ENCODE assay signal across 8 cellular contexts in the genomic region with DNA sequence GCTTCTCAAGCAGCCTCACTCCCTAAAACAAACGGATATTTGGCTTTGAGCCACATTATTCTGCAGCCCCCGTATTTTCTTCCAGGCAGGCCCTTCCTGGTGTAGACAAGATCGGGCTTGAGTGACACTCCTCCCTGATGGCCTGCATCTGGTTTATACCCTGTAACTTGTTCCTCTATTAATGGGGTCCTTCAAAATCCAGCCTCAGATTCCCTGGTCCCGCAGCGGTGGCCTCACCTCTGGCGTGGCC. TPM values are rescaled to one million over a fixed set of nuclear protein-coding genes. Genes with fewer than 3 reads are reported as not detected.
DNase-seq lines count a peak whose midpoint lies in the region; ATAC-seq and TF ChIP-seq lines count a peak whose summit lies in the region.

No MANE protein-coding gene starts in this region.

- DNase-seq in RWPE2 (ENCODE audit: low spot score) (no peak), esophagus squamous epithelium (lab: John Stamatoyannopoulos, UW) (no peak), prostate gland (ENCODE audit: low spot score) (no peak), glomerular visceral epithelial cell (ENCODE audit: extremely low spot score) (no peak), GM19238 (ENCODE audit: insufficient read length, low spot score) (no peak), amygdala (lab: John Stamatoyannopoulos, UW) (no peak), hypothalamus (lab: John Stamatoyannopoulos, UW) (no peak)

- H3K9me3 ChIP-seq in RWPE2 (ENCODE audit: severe bottlenecking), result peaks cover 6% of the 10 kb centered on the region
- peaks cover 0 to 8% (median 0%) of the 10 kb centered on the region in 3 donors for H3K9me3 ChIP-seq in esophagus squamous epithelium
- H3K9me3 ChIP-seq in prostate gland, result no peaks in the 10 kb centered on the region

- no peaks in the 10 kb centered on the region for H3K4me1 ChIP-seq in RWPE2 (ENCODE audit: insufficient read depth, poor library complexity, severe bottlenecking)
- H3K4me1 ChIP-seq in esophagus squamous epithelium, result peaks cover 5 to 52% (median 19%) of the 10 kb centered on the region in 3 donors
- H3K4me1 ChIP-seq in prostate gland (replicated peaks), result peaks cover 8% of the 10 kb centered on the region

- WGBS in esophagus squamous epithelium, 2 donors, result 0% methylated on average over 5 to 6 of the region's 6 CpGs
- WGBS in prostate gland, result 5% methylated on average over 6 of the region's 6 CpGs

- no peak for TF ChIP-seq CTCF in RWPE2 (IDR thresholded peaks at IDR 0.05; ENCODE audit: poor library complexity, severe bottlenecking)
- TF ChIP-seq CTCF in esophagus squamous epithelium (IDR thresholded peaks at IDR 0.05), result peak in 1 of 6 experiments; percentile 6
- no peak for TF ChIP-seq CTCF in prostate gland (IDR thresholded peaks at IDR 0.05)

- intact Hi-C loops in esophagus squamous epithelium (cut with DNase I) (no loop called here), prostate gland (cut with DNase I) (loop anchor here (2.0 kb wide), 2 partner anchors 24 to 28 kb away; partner anchors contain the start of genes C6orf52, PAK1IP1 and TMEM14B)

- ATAC-seq in RWPE2 (ENCODE audit: low read depth), result no peak

- peak overlapping the region; percentile 76 for H3K27ac ChIP-seq in RWPE2 (ENCODE audit: poor library complexity, severe bottlenecking)
- H3K27ac ChIP-seq in esophagus squamous epithelium, result peak overlapping the region; percentile 86 to 96 (median 91)
- peak overlapping the region; percentile 80 to 91 for H3K27ac ChIP-seq in prostate gland

- H3K36me3 ChIP-seq in RWPE2 (ENCODE audit: low read depth) (peaks cover 23% of the 10 kb centered on the region), esophagus squamous epithelium (peaks cover 0 to 29% (median 0%) of the 10 kb centered on the region in 3 donors), prostate gland (no peaks in the 10 kb centered on the region)

- H3K4me3 ChIP-seq in GM08714 (ENCODE audit: low read length), result peak overlapping the region; percentile 92
- H3K4me3 ChIP-seq in RWPE2 (ENCODE audit: severe bottlenecking), result peak overlapping the region; percentile 57
- peak overlapping the region; percentile 60 to 83 (median 72) for H3K4me3 ChIP-seq in esophagus squamous epithelium
- H3K4me3 ChIP-seq in prostate gland, result peak overlapping the region; percentile 49 to 60

- TF ChIP-seq POLR2A in esophagus squamous epithelium (IDR thresholded peaks at IDR 0.05) (no peak), prostate gland (IDR thresholded peaks at IDR 0.05) (no peak)

- H3K27me3 ChIP-seq in RWPE2 (ENCODE audit: insufficient read depth, poor library complexity, severe bottlenecking) (no peaks in the 10 kb centered on the region), esophagus squamous epithelium (no peaks in the 10 kb centered on the region), prostate gland (replicated peaks; ENCODE audit: insufficient read depth) (no peaks in the 10 kb centered on the region)

RNA-seq across cellular contexts. Expression of gene TMEM14C, which starts 0.4 kb away (rescaled TPM):
- total RNA-seq in esophagus squamous epithelium (100 to 1,000 TPM in 1 of 4 donors, 10 to 100 TPM in 3; 42.8 to 125 (median 69.2) TPM), prostate gland (100 to 1,000 TPM in 1 of 2 donors, 10 to 100 TPM in 1; 99.7 to 208 TPM)

RNA-seq across cellular contexts. Expression of gene TMEM14B, which starts 25.1 kb away (rescaled TPM):
- 10 to 100 TPM; 12.7 to 64.5 (median 47.1) TPM for total RNA-seq in esophagus squamous epithelium
- total RNA-seq in prostate gland, result 100 to 1,000 TPM in 1 of 2 donors, 10 to 100 TPM in 1; 81.1 to 165 TPM

RNA-seq across cellular contexts. Expression of gene PAK1IP1, which starts 27.7 kb away (rescaled TPM):
- total RNA-seq in esophagus squamous epithelium, result 10 to 100 TPM; 11.4 to 23.6 (median 19.4) TPM
- 10 to 100 TPM; 12.2 to 36.7 TPM for total RNA-seq in prostate gland

RNA-seq across cellular contexts. Expression of gene C6orf52, which starts 28.1 kb away (rescaled TPM):
- total RNA-seq in esophagus squamous epithelium (not detected), prostate gland (1 to 10 TPM in 1 of 2 donors, not detected in 1; 3.3 TPM)
